In the genomic region with DNA sequence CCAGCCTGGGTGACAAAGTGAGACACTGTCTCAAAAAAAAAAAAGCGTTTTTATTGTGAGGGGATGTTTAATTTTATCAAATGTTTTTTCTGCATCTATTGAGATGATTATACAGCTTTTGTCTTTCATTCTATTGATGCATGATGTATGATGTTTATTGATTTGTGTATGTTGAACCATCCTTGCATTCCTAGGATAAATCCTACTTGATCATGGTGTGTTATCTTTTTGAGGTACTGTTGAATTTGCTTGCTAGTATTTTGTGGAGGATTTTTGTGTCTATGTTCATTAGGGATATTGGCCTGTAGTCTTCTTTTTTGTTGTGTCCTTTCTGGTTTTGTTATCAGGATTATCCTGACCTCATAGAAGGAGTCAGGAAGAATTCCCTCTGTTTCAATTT, we compare ENCODE assay signal across 7 cellular contexts. TPM values are rescaled to one million over a fixed set of nuclear protein-coding genes. Genes with fewer than 3 reads are reported as not detected.
"Had no signal": no experiment of that assay in that cellular context is flagged by ENCODE, and none has a peak within 500 bp of the region (broad histone marks: within the 10 kb centered on the region; RNA-seq: fewer than 3 reads in every experiment).

No MANE protein-coding gene starts in this region.

- H3K4me3 ChIP-seq: GM12878 had no signal

- FAIRE-seq: G401.6, GM12878, GM12891, GM12892, GM18507 had no signal

- DNase-seq: GDM1, GF-D8 had no signal

- ATAC-seq: GM12878 had no signal

RNA-seq across cellular contexts. Expression of a gene that starts 22.3 kb away (rescaled TPM):
- total RNA-seq: GM12878 had no signal
- polyA plus RNA-seq: GM12878 had no signal
